15 cellular contexts compared by ENCODE assay signal in the genomic region with DNA sequence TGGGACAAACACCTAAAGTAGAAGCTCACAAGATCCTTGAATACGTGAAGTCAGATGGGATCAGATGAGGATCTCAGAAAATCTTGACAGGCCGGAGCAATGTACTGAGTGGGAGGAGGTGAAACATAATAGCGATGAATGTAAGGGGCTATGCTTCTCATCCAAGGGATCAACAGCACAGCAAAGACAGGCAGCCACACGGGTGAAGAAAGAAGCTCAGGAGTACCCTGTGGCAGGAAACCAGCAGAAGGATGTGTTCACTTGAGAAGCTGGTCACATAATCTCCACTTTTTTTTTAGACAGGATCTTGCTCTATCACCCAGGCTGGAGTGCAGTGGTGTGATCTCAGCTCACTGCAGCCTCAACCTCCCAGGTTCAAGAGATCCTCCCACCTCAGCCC.
DNase-seq lines count a peak whose midpoint lies in the region; ATAC-seq and TF ChIP-seq lines count a peak whose summit lies in the region.
"Had no signal": no experiment of that assay in that cellular context is flagged by ENCODE, and none has a peak within 500 bp of the region (broad histone marks: within the 10 kb centered on the region; RNA-seq: fewer than 3 reads in every experiment).

No MANE protein-coding gene starts in this region.

- H3K4me1 Mint-ChIP-seq in activated T-cell treated with anti-CD3 and anti-CD28 coated beads, Interleukin-2, amount 50 U/mL, for 4 hours (ENCODE audit: low read depth) = no peaks in the 10 kb centered on the region
- H3K4me1 Mint-ChIP-seq: B cell, GM23338 had no signal

- no peaks in the 10 kb centered on the region for H3K9me3 Mint-ChIP-seq in activated T-cell treated with anti-CD3 and anti-CD28 coated beads, Interleukin-2, amount 50 U/mL, for 4 hours
- H3K9me3 Mint-ChIP-seq: CD4-positive, alpha-beta T cell; GM23338 had no signal

- H3K4me3 ChIP-seq in DOHH2 (ENCODE audit: low read length) (peak overlapping the region; percentile 43), OCI-LY1 (ENCODE audit: low read depth, low read length, poor library complexity, severe bottlenecking) (no peak overlapping the region), osteoblast (ENCODE audit: insufficient read depth, low read length) (no peak overlapping the region)
- H3K4me3 ChIP-seq in Jurkat, Clone E6-1 (ENCODE audit: low read length) = no peak overlapping the region
- H3K4me3 ChIP-seq: GM23338 had no signal

- H3K9me3 ChIP-seq in DOHH2 (ENCODE audit: control insufficient read depth, insufficient read depth, low read length) (no peaks in the 10 kb centered on the region), OCI-LY1 (ENCODE audit: low read length) (no peaks in the 10 kb centered on the region), osteoblast (ENCODE audit: low read depth, low read length) (no peaks in the 10 kb centered on the region)

- ATAC-seq in GM21576 (IDR thresholded peaks at IDR 0.05; ENCODE audit: unreplicated experiment) = no peak
- ATAC-seq in activated T-cell treated with anti-CD3 and anti-CD28 coated beads, Interleukin-2, amount 50 U/mL, for 4 hours = no peak
- ATAC-seq: GM23338 had no signal

- H3K27me3 ChIP-seq in DOHH2 (ENCODE audit: control insufficient read depth, low read length) (no peaks in the 10 kb centered on the region), OCI-LY1 (ENCODE audit: insufficient read depth, low read length) (no peaks in the 10 kb centered on the region), osteoblast (ENCODE audit: insufficient read depth, low read length) (peaks cover 7% of the 10 kb centered on the region)

- TF ChIP-seq CTCF in DOHH2 (IDR thresholded peaks at IDR 0.05; ENCODE audit: low read depth, low read length, poor library complexity, severe bottlenecking) (no peak), OCI-LY1 (IDR thresholded peaks at IDR 0.05; ENCODE audit: low read length) (no peak), osteoblast (IDR thresholded peaks at IDR 0.05; ENCODE audit: extremely low read depth, low read depth, low read length) (no peak)

- H2AFZ ChIP-seq in OCI-LY1 (ENCODE audit: low read length) (no peak overlapping the region), osteoblast (ENCODE audit: low read length) (no peak overlapping the region)
- H2AFZ ChIP-seq: GM23338 had no signal

- no peaks in the 10 kb centered on the region for H3K36me3 Mint-ChIP-seq in activated T-cell treated with anti-CD3 and anti-CD28 coated beads, Interleukin-2, amount 50 U/mL, for 4 hours (ENCODE audit: insufficient read depth)

- H3K36me3 ChIP-seq in DOHH2 (ENCODE audit: control insufficient read depth, low read length) = peaks cover 70% of the 10 kb centered on the region
- H3K36me3 ChIP-seq in OCI-LY1 (ENCODE audit: insufficient read depth, low read length) = peaks cover 10% of the 10 kb centered on the region; the same call in 1 of the 2 replicates
- no peaks in the 10 kb centered on the region for H3K36me3 ChIP-seq in osteoblast (ENCODE audit: insufficient read depth, low read length)

- H3K27ac ChIP-seq in DOHH2 (ENCODE audit: low read depth, low read length) (peak overlapping the region; percentile 100), OCI-LY1 (ENCODE audit: low read depth, low read length, poor library complexity, severe bottlenecking) (peak overlapping the region; percentile 100), osteoblast (ENCODE audit: low read depth, low read length) (no peak overlapping the region)

- peaks cover 99% of the 10 kb centered on the region for H3K79me2 ChIP-seq in DOHH2 (ENCODE audit: control insufficient read depth, low read length)
- H3K79me2 ChIP-seq in OCI-LY1 (ENCODE audit: insufficient read depth, low read length) = no peaks in the 10 kb centered on the region
- no peaks in the 10 kb centered on the region for H3K79me2 ChIP-seq in osteoblast (ENCODE audit: insufficient read depth, low read length)

- H3K4me1 ChIP-seq in DOHH2 (ENCODE audit: control insufficient read depth, low read length) = peaks cover 100% of the 10 kb centered on the region
- peaks cover 99% of the 10 kb centered on the region for H3K4me1 ChIP-seq in OCI-LY1 (ENCODE audit: insufficient read depth, low read length, severe bottlenecking)
- no peaks in the 10 kb centered on the region for H3K4me1 ChIP-seq in osteoblast (ENCODE audit: insufficient read depth, low read length)

- H4K20me1 ChIP-seq in DOHH2 (ENCODE audit: control insufficient read depth, insufficient read depth, low read depth, low read length) (no peaks in the 10 kb centered on the region), OCI-LY1 (ENCODE audit: insufficient read depth, low read length) (no peaks in the 10 kb centered on the region), osteoblast (ENCODE audit: insufficient read depth, low read length) (no peaks in the 10 kb centered on the region)

- H3K4me2 ChIP-seq in DOHH2 (ENCODE audit: low read length) (peak overlapping the region; percentile 66), OCI-LY1 (ENCODE audit: low read length) (peak overlapping the region; percentile 0; the same call in 1 of the 2 replicates), osteoblast (ENCODE audit: insufficient read depth, low read length) (no peak overlapping the region)
- H3K4me2 ChIP-seq: GM23338 had no signal

- no peak overlapping the region for H3K4me3 Mint-ChIP-seq in activated T-cell treated with anti-CD3 and anti-CD28 coated beads, Interleukin-2, amount 50 U/mL, for 4 hours
- H3K4me3 Mint-ChIP-seq: B cell; CD4-positive, alpha-beta T cell; GM23338 had no signal

- peaks cover 53% of the 10 kb centered on the region for H3F3A ChIP-seq in DOHH2 (ENCODE audit: control insufficient read depth, insufficient read depth)
- peaks cover 6% of the 10 kb centered on the region; the same call in 1 of the 2 replicates for H3F3A ChIP-seq in OCI-LY1 (ENCODE audit: insufficient read depth, low read length)

- H3K27me3 Mint-ChIP-seq in activated T-cell treated with anti-CD3 and anti-CD28 coated beads, Interleukin-2, amount 50 U/mL, for 4 hours (ENCODE audit: low read depth) = peaks cover 1% of the 10 kb centered on the region

- H3K9me2 ChIP-seq in DOHH2 (replicated peaks; ENCODE audit: control insufficient read depth, low read length) (no peaks in the 10 kb centered on the region), OCI-LY1 (ENCODE audit: low read depth, low read length) (no peaks in the 10 kb centered on the region)

- peak overlapping the region; percentile 61 for H3K9ac ChIP-seq in OCI-LY1 (ENCODE audit: low read length)

- DNase-seq in Jurkat, Clone E6-1 (ENCODE audit: low read depth, low spot score) = peak; percentile 74
- peak; percentile 5 for DNase-seq in osteoblast (ENCODE audit: insufficient read length, low spot score, missing footprints)
- DNase-seq in HuH-7.5 (ENCODE audit: low spot score) = no peak
- no peak for DNase-seq in activated T-cell treated with anti-CD3 and anti-CD28 coated beads, Interleukin-2, amount 50 U/mL, for 4 hours
- DNase-seq: C1 segment of cervical spinal cord; Calu3; CD4-positive, alpha-beta T cell; DMS 273 treated with DMSO at 0.1 percent for 48 hours; EL; H7 had no signal

Comparison
In these comparisons a context has a peak if more than half of its experiments do, and no peak if none do; other contexts are left out.
1. DNase-seq: peak in Jurkat, Clone E6-1 (single experiment) and osteoblast (single experiment); none in HuH-7.5 (single experiment) and activated T-cell treated with anti-CD3 and anti-CD28 coated beads, Interleukin-2, amount 50 U/mL, for 4 hours (single experiment).